Comparison of ENCODE assay signal across 1 cellular context in genomic region chr14:23609001-23609400, GRCh38.
TF ChIP-seq lines count a peak whose summit lies in the region.

No MANE protein-coding gene starts in this region.

TF ChIP-seq in liver, 16 proteins besides CTCF, POLR2A, EP300 and RAD21:
- TF ChIP-seq EGR1 (IDR thresholded peaks at IDR 0.05; ENCODE audit: low read depth in 2 of 2) (no peak), RXRA (IDR thresholded peaks at IDR 0.05) (no peak), GABPA (IDR thresholded peaks at IDR 0.05 in 1 of 2, conservative IDR thresholded peaks at IDR 0.05 in 1 of 2) (no peak), ATF3 (IDR thresholded peaks at IDR 0.05) (no peak), NR2F2 (IDR thresholded peaks at IDR 0.05) (no peak), ZBTB33 (IDR thresholded peaks at IDR 0.05) (no peak), HNF4A (conservative IDR thresholded peaks at IDR 0.05) (no peak), FOXA2 (IDR thresholded peaks at IDR 0.05) (no peak), YY1 (IDR thresholded peaks at IDR 0.05) (no peak), MAX (IDR thresholded peaks at IDR 0.05) (no peak), HNF4G (IDR thresholded peaks at IDR 0.05) (no peak), SP1 (IDR thresholded peaks at IDR 0.05) (no peak), TAF1 (conservative IDR thresholded peaks at IDR 0.05) (no peak), REST (IDR thresholded peaks at IDR 0.05) (no peak)
